ENCODE assay signal across 8 cellular contexts in the genomic region with DNA sequence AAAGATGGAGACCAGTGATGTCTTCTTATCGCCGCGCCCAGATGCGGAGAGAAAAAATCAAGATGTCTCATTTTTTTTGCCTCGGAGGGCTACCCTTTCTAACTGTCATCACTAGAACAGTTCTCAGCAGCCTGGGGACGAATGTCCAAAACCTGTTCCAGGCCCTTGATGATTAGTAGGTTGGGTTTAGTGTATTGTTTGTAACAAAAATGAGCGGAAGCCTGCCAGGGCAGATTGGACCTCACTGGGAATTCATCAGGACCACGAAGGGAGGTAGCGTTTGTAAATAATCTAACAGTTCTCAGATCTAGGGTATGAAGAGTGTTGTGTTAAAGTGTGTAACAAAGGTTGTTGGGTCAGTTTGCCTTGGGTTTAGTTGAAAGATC. TPM values are rescaled to one million over a fixed set of nuclear protein-coding genes. Genes with fewer than 3 reads are reported as not detected.
A peak's percentile ranks its signal among the peaks of the same experiment; 100 is the strongest.
DNase-seq lines count a peak whose midpoint lies in the region; ATAC-seq and TF ChIP-seq lines count a peak whose summit lies in the region.

No MANE protein-coding gene starts in this region.

- H3K27ac ChIP-seq in AG04450 (ENCODE audit: low read depth, low read length) (no peak overlapping the region), KOPT-K1 (ENCODE audit: low read depth, low read length, poor library complexity, severe bottlenecking) (peak overlapping the region; percentile 51), caudate nucleus (ENCODE audit: low read depth, low read length) (peak overlapping the region; percentile 82), muscle layer of colon (ENCODE audit: low read depth, low read length) (peak overlapping the region; percentile 64)

- H3K9me3 ChIP-seq in AG04450 (ENCODE audit: control insufficient read depth, insufficient read depth, low read length) = no peaks in the 10 kb centered on the region
- no peaks in the 10 kb centered on the region for H3K9me3 ChIP-seq in KOPT-K1 (ENCODE audit: insufficient read depth, low read length, poor library complexity, severe bottlenecking)
- H3K9me3 ChIP-seq in muscle layer of colon (ENCODE audit: low read length) = no peaks in the 10 kb centered on the region

- POLR2A ChIA-PET in AG04450 (lab: Yijun Ruan, JAX) = interaction anchor here (0.5 to 1.9 kb wide), 7 partner anchors 8 to 1215 kb away, joined by 3 to 17 read pairs (median 7); a partner anchor contains a TSS

- TF ChIP-seq CTCF in AG04450 (IDR thresholded peaks at IDR 0.05; ENCODE audit: low read depth, low read length) = no peak

- H3K36me3 ChIP-seq in KOPT-K1 (ENCODE audit: insufficient read depth, low read length) (no peaks in the 10 kb centered on the region), muscle layer of colon (ENCODE audit: insufficient read depth, low read length) (no peaks in the 10 kb centered on the region)

- ATAC-seq in GM21423 (IDR thresholded peaks at IDR 0.05; ENCODE audit: unreplicated experiment) (no peak), HG03457 (IDR thresholded peaks at IDR 0.05; ENCODE audit: unreplicated experiment) (no peak)

- peak overlapping the region; percentile 60 for H3K9ac ChIP-seq in muscle layer of colon (ENCODE audit: low read length)

- peak overlapping the region; percentile 74 for H3K4me3 ChIP-seq in AG04450 (ENCODE audit: low read depth, low read length)
- H3K4me3 ChIP-seq in muscle layer of colon (ENCODE audit: low read depth in 1 of 2, low read length in 2 of 2) = peak overlapping the region; percentile 77 to 88

- no peak for DNase-seq in AG04450 (ENCODE audit: low read depth, low spot score)
- DNase-seq in caudate nucleus (lab: John Stamatoyannopoulos, UW) = peak in 1 of 61 donors; percentile 53
- DNase-seq in NCI-H2107 (lab: John Stamatoyannopoulos, UW) = no peak
- DNase-seq in occipital lobe (lab: John Stamatoyannopoulos, UW) = no peak

- H3K4me1 ChIP-seq in muscle layer of colon (ENCODE audit: insufficient read depth, low read length) = peaks cover 36% of the 10 kb centered on the region

- no peaks in the 10 kb centered on the region for H3K27me3 ChIP-seq in AG04450 (ENCODE audit: control insufficient read depth, insufficient read depth, low read length)
- no peaks in the 10 kb centered on the region for H3K27me3 ChIP-seq in muscle layer of colon (ENCODE audit: control insufficient read depth in 1 of 2, insufficient read depth in 2 of 2, low read length in 2 of 2)

- CTCF ChIA-PET in AG04450 (lab: Charles Lee) = interaction anchor here (0.8 to 5.0 kb wide), 2 partner anchors 89 to 130 kb away, joined by 3 to 20 read pairs; no protein-coding TSS in a partner anchor

RNA-seq across cellular contexts. Expression of a gene that starts 0.8 kb away (rescaled TPM):
- 7.3 and 7.9 TPM in 2 replicates for polyA plus RNA-seq in AG04450 (2011; rRNA removed)
- 8.6 and 8.9 TPM in 2 replicates for polyA minus RNA-seq in AG04450 (2011; rRNA and poly(A)+ RNA removed)
- 48.2 TPM for total RNA-seq in occipital lobe
